In the genomic region with DNA sequence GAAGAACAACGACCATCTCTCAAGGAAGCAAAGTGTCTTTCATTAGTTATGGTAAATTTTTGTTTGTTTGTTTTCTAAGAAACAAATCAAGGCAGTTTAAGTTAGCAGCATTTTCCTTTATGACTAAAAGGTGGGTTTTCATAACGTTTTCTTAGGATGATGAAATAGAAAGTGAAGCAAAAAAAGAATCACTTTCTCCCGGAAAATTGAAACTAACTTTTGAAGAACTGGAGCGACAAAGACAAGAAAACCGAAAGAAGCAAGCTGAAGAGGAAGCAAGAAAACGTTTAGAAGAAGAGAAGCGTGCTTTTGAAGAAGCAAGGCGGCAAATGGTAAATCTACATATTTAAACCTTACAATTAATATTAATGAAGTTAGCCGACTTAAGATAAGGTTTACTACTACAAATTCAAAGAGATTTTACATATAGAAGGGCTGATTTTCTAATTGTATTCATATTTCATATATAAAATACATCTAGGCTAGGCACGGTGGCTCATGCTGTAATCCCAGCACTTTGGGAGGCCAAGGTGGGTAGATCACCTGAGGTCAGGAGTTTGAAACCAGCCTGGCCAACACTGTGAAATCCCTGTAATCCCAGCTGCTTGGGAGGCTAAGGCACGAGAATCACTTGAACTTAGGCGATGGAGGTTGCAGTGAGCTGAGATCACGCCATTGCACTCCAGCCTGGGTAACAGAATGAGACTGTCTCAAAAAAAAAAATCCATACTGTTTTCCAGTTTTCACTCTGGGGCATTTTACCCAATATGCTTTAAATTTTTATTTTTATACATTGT, we compare ENCODE assay signal across 9 cellular contexts. TPM values are rescaled to one million over a fixed set of nuclear protein-coding genes. Genes with fewer than 3 reads are reported as not detected.
DNase-seq lines count a peak whose midpoint lies in the region; ATAC-seq, FAIRE-seq and TF ChIP-seq lines count a peak whose summit lies in the region.
"Had no signal": no experiment of that assay in that cellular context is flagged by ENCODE, and none has a peak within 500 bp of the region (broad histone marks: within the 10 kb centered on the region; RNA-seq: fewer than 3 reads in every experiment).

No MANE protein-coding gene starts in this region.

- intact Hi-C loops in CD8-positive, alpha-beta T cell (cut with DNase I, micrococcal nuclease): no loop called here

- H3K27ac ChIP-seq in CD8-positive, alpha-beta T cell (ENCODE audit: low read depth, low read length): no peak overlapping the region
- H3K27ac ChIP-seq in caudate nucleus (ENCODE audit: low read depth, low read length): no peak overlapping the region
- H3K27ac ChIP-seq: prostate gland had no signal

- H3K4me1 Mint-ChIP-seq in CD8-positive, alpha-beta T cell (ENCODE audit: low read depth): peaks cover 9% of the 10 kb centered on the region

- no peak for ATAC-seq in CD8-positive, alpha-beta T cell
- peak; percentile 63 for ATAC-seq in GM19455 (IDR thresholded peaks at IDR 0.05; ENCODE audit: unreplicated experiment)

- no peaks in the 10 kb centered on the region for H3K4me1 ChIP-seq in CD8-positive, alpha-beta T cell (ENCODE audit: insufficient read depth, low read length)
- H3K4me1 ChIP-seq: prostate gland had no signal

- H3K36me3 Mint-ChIP-seq in CD8-positive, alpha-beta T cell: peaks cover 5% of the 10 kb centered on the region

- H3K9me3 ChIP-seq in CD8-positive, alpha-beta T cell (ENCODE audit: low read length): no peaks in the 10 kb centered on the region
- H3K9me3 ChIP-seq: prostate gland had no signal

- no peak for DNase-seq in CD8-positive, alpha-beta T cell
- DNase-seq in NOMO-1 treated with dmso at 0.1 percent for 144 hours (lab: John Stamatoyannopoulos, UW; ENCODE audit: unreplicated experiment) (peak; percentile 75), DMS153 (lab: John Stamatoyannopoulos, UW) (no peak), cerebellar cortex (ENCODE audit: low spot score) (no peak), NCI-H1930 (lab: John Stamatoyannopoulos, UW) (no peak), caudate nucleus (lab: John Stamatoyannopoulos, UW) (no peak)

- peak overlapping the region; percentile 74 for H3K27ac Mint-ChIP-seq in CD8-positive, alpha-beta T cell

- no peaks in the 10 kb centered on the region for H3K9me3 Mint-ChIP-seq in CD8-positive, alpha-beta T cell

- CTCF ChIA-PET in CD8-positive, alpha-beta T cell (lab: Charles Lee): no interaction called here

- H3K4me3 Mint-ChIP-seq in CD8-positive, alpha-beta T cell: peak overlapping the region; percentile 84

- POLR2A ChIA-PET in CD8-positive, alpha-beta T cell (lab: Charles Lee): interaction anchor here (0.6 to 0.7 kb wide), 2 partner anchors 9 to 31 kb away, joined by 3 to 4 read pairs; no protein-coding TSS in a partner anchor

- no peak overlapping the region for H3K4me3 ChIP-seq in CD8-positive, alpha-beta T cell (ENCODE audit: low read depth, low read length)
- H3K4me3 ChIP-seq: prostate gland had no signal

- no peaks in the 10 kb centered on the region for H3K36me3 ChIP-seq in CD8-positive, alpha-beta T cell (ENCODE audit: insufficient read depth, low read length)
- H3K36me3 ChIP-seq: prostate gland had no signal

- no peaks in the 10 kb centered on the region for H3K27me3 Mint-ChIP-seq in CD8-positive, alpha-beta T cell (ENCODE audit: low read depth)

- H3K27me3 ChIP-seq in CD8-positive, alpha-beta T cell (ENCODE audit: insufficient read depth, low read length): no peaks in the 10 kb centered on the region

- no peak for TF ChIP-seq CTCF in CD8-positive, alpha-beta T cell (IDR thresholded peaks at IDR 0.05)

- peak; percentile 4 for FAIRE-seq in endometrium (lab: Jason Lieb, UNC)

RNA-seq across cellular contexts. Expression of a gene that starts 38.3 kb away (rescaled TPM):
- under 1 TPM in 1 of 2 experiments, not detected in 1; 0.17 TPM for total RNA-seq in CD8-positive, alpha-beta T cell

RNA-seq across cellular contexts. Expression of a gene that starts 52.1 kb away (rescaled TPM):
- total RNA-seq in CD8-positive, alpha-beta T cell: 100 to 1,000 TPM; 212 to 217 TPM
